ENCODE assay signal across 2 cellular contexts in genomic region chr2:215530191-215530968, GRCh38.
TF ChIP-seq lines count a peak whose summit lies in the region.

No MANE protein-coding gene starts in this region.

TF ChIP-seq in HepG2, 621 proteins besides CTCF, POLR2A, EP300 and RAD21 (continued from another document):
- TF ChIP-seq ZNF431 (CRISPR knock-in tag; IDR thresholded peaks at IDR 0.05; ENCODE audit: borderline replicate concordance, low read depth) (no peak), ZNF24 (IDR thresholded peaks at IDR 0.05) (no peak), POLR2AphosphoS5 (IDR thresholded peaks at IDR 0.05; ENCODE audit: low read depth, low read length) (no peak), ARNT (IDR thresholded peaks at IDR 0.05) (no peak), RFX5 (IDR thresholded peaks at IDR 0.05; ENCODE audit: low read depth, low read length) (no peak), ZBTB43 (CRISPR knock-in tag; conservative IDR thresholded peaks at IDR 0.05) (no peak), ZNF552 (CRISPR knock-in tag; IDR thresholded peaks at IDR 0.05; ENCODE audit: borderline replicate concordance) (no peak), ZNF652 (CRISPR knock-in tag; IDR thresholded peaks at IDR 0.05; ENCODE audit: borderline replicate concordance, low read depth) (no peak), MAFK (conservative IDR thresholded peaks at IDR 0.05 in 1 of 2, IDR thresholded peaks at IDR 0.05 in 1 of 2; ENCODE audit: low read length in 2 of 2) (peak; percentile 96), MAFF (IDR thresholded peaks at IDR 0.05; ENCODE audit: low read depth, low read length) (peak; percentile 97), ZBTB38 (CRISPR knock-in tag; IDR thresholded peaks at IDR 0.05) (no peak), MLX (CRISPR knock-in tag; IDR thresholded peaks at IDR 0.05) (no peak)

TF ChIP-seq in K562, 482 proteins besides CTCF, POLR2A, EP300 and RAD21 (continued from another document):
- peak; percentile 81 for TF ChIP-seq C11orf30 (IDR thresholded peaks at IDR 0.05; ENCODE audit: low read depth)
- peak; percentile 81 for TF ChIP-seq MAFF (IDR thresholded peaks at IDR 0.05; ENCODE audit: low read length)
- TF ChIP-seq GATAD2A (IDR thresholded peaks at IDR 0.05) = no peak
- TF ChIP-seq ZNF316 (IDR thresholded peaks at IDR 0.05) = peak; percentile 89
- no peak for TF ChIP-seq NELFE (IDR thresholded peaks at IDR 0.05; ENCODE audit: insufficient read depth, insufficient read length)
